8 cellular contexts compared by ENCODE assay signal in genomic region chr21:5128257-5128656, GRCh38.
DNase-seq lines count a peak whose midpoint lies in the region; ATAC-seq and TF ChIP-seq lines count a peak whose summit lies in the region.
"Not testable (repeated sequence)": the region's sequence is repeated elsewhere in the genome, so short reads cannot be mapped to it uniquely, and the experiment has no call there.

No MANE protein-coding gene starts in this region.

- H3K36me3 Mint-ChIP-seq in activated CD4-positive, alpha-beta T cell treated with anti-CD3 and anti-CD28 coated beads, Interleukin-2, amount 10 ng/mL, durations not matched to agents 24 days and 14 days (ENCODE audit: low read depth); stimulated activated effector memory CD8-positive, alpha-beta T cell treated with anti-CD3 and anti-CD28 coated beads, Interleukin-12 subunit alpha, Interleukin-12 subunit beta, amount 100 ng/mL, for 72 hours: not testable (repeated sequence)

- H3K4me1 Mint-ChIP-seq in activated CD4-positive, alpha-beta T cell treated with anti-CD3 and anti-CD28 coated beads, Interleukin-2, amount 10 ng/mL, durations not matched to agents 24 days and 14 days; stimulated activated effector memory CD8-positive, alpha-beta T cell treated with anti-CD3 and anti-CD28 coated beads, Interleukin-12 subunit alpha, Interleukin-12 subunit beta, amount 100 ng/mL, for 72 hours: not testable (repeated sequence)

- TF ChIP-seq CTCF in GM12864 (IDR thresholded peaks at IDR 0.05; ENCODE audit: low read depth, low read length, missing control alignments), result not testable (repeated sequence)

- peak overlapping the region; percentile 62 for H3K4me3 Mint-ChIP-seq in activated CD4-positive, alpha-beta T cell treated with anti-CD3 and anti-CD28 coated beads, Interleukin-2, amount 10 ng/mL, durations not matched to agents 24 days and 14 days
- H3K4me3 Mint-ChIP-seq in stimulated activated effector memory CD8-positive, alpha-beta T cell treated with anti-CD3 and anti-CD28 coated beads, Interleukin-12 subunit alpha, Interleukin-12 subunit beta, amount 100 ng/mL, for 72 hours, result not testable (repeated sequence)

- peak overlapping the region; percentile 65 for H3K9ac ChIP-seq in HUES64 (ENCODE audit: low read depth, low read length)

- H3K4me3 ChIP-seq in GM12864 (ENCODE audit: low read depth, low read length), result peak overlapping the region; percentile 41
- H3K4me3 ChIP-seq in HUES64 (ENCODE audit: low read length), result peak overlapping the region; percentile 57

- intact Hi-C loops in activated CD4-positive, alpha-beta T cell treated with anti-CD3 and anti-CD28 coated beads, Interleukin-2, amount 10 ng/mL, durations not matched to agents 24 days and 14 days (cut with micrococcal nuclease); posterior cingulate gyrus (cut with DNase I): not testable (repeated sequence)

- H3K36me3 ChIP-seq in HUES64 (ENCODE audit: insufficient read depth, low read length), result not testable (repeated sequence)

- WGBS in HUES64, result 0% methylated on average over 25 of the region's 42 CpGs

- peak; percentile 93 for ATAC-seq in stimulated activated effector memory CD8-positive, alpha-beta T cell treated with anti-CD3 and anti-CD28 coated beads, Interleukin-12 subunit alpha, Interleukin-12 subunit beta, amount 100 ng/mL, for 72 hours

- H3K27me3 ChIP-seq in HUES64 (ENCODE audit: insufficient read depth, low read length), result not testable (repeated sequence)

- H3K27ac Mint-ChIP-seq in activated CD4-positive, alpha-beta T cell treated with anti-CD3 and anti-CD28 coated beads, Interleukin-2, amount 10 ng/mL, durations not matched to agents 24 days and 14 days, result peak overlapping the region; percentile 48
- not testable (repeated sequence) for H3K27ac Mint-ChIP-seq in stimulated activated effector memory CD8-positive, alpha-beta T cell treated with anti-CD3 and anti-CD28 coated beads, Interleukin-12 subunit alpha, Interleukin-12 subunit beta, amount 100 ng/mL, for 72 hours

- not testable (repeated sequence) for H3K9me3 ChIP-seq in HUES64 (ENCODE audit: insufficient read depth, low read depth, low read length)

- peak; percentile 46 for DNase-seq in GM12864 (ENCODE audit: low read depth)
- peak; percentile 68 for DNase-seq in HCEC 1CT
- peak; percentile 100 for DNase-seq in activated CD4-positive, alpha-beta T cell treated with anti-CD3 and anti-CD28 coated beads, Interleukin-2, amount 10 ng/mL, durations not matched to agents 24 days and 14 days
- peak; percentile 24 for DNase-seq in brain pericyte (ENCODE audit: low read depth, low spot score)
- peak; percentile 15 for DNase-seq in iPS DF 19.7 (ENCODE audit: low read depth, low spot score)
- peak in 9 of 10 donors; percentile 89 to 99 (median 93) for DNase-seq in posterior cingulate gyrus
- peak; percentile 98 to 99 for DNase-seq in stimulated activated effector memory CD8-positive, alpha-beta T cell treated with anti-CD3 and anti-CD28 coated beads, Interleukin-12 subunit alpha, Interleukin-12 subunit beta, amount 100 ng/mL, for 72 hours (ENCODE audit: low spot score in 2 of 2)

- H3K27ac ChIP-seq in HUES64 (ENCODE audit: low read depth, low read length), result not testable (repeated sequence)

- not testable (repeated sequence) for H3K4me1 ChIP-seq in HUES64 (ENCODE audit: insufficient read depth, low read length)

- H3K27me3 Mint-ChIP-seq in activated CD4-positive, alpha-beta T cell treated with anti-CD3 and anti-CD28 coated beads, Interleukin-2, amount 10 ng/mL, durations not matched to agents 24 days and 14 days, result not testable (repeated sequence)

- H3K9me3 Mint-ChIP-seq in activated CD4-positive, alpha-beta T cell treated with anti-CD3 and anti-CD28 coated beads, Interleukin-2, amount 10 ng/mL, durations not matched to agents 24 days and 14 days; stimulated activated effector memory CD8-positive, alpha-beta T cell treated with anti-CD3 and anti-CD28 coated beads, Interleukin-12 subunit alpha, Interleukin-12 subunit beta, amount 100 ng/mL, for 72 hours: not testable (repeated sequence)

Comparison
In these comparisons a context has a peak if more than half of its experiments do, and no peak if none do; other contexts are left out.
1. DNase-seq: peak in every context shown above with its lines; median percentile 100 in activated CD4-positive, alpha-beta T cell treated with anti-CD3 and anti-CD28 coated beads, Interleukin-2, amount 10 ng/mL, durations not matched to agents 24 days and 14 days; 98 in stimulated activated effector memory CD8-positive, alpha-beta T cell treated with anti-CD3 and anti-CD28 coated beads, Interleukin-12 subunit alpha, Interleukin-12 subunit beta, amount 100 ng/mL, for 72 hours; 93 in posterior cingulate gyrus; 68 in HCEC 1CT; 46 in GM12864; 24 in brain pericyte; 15 in iPS DF 19.7.